Comparison of ENCODE assay signal across 30 cellular contexts in genomic region chr16:1561836-1562235, GRCh38.
"Had no signal": no experiment of that assay in that cellular context is flagged by ENCODE, and none has a peak within 500 bp of the region (broad histone marks: within the 10 kb centered on the region; RNA-seq: fewer than 3 reads in every experiment).

No MANE protein-coding gene starts in this region.

- H3K36me3 ChIP-seq: breast epithelium, uterus had no signal

- H3K9ac ChIP-seq: parathyroid adenoma had no signal

- H3K27ac ChIP-seq: breast epithelium, gastrocnemius medialis, parathyroid adenoma, psoas muscle, uterus had no signal

- H3K27me3 Mint-ChIP-seq: activated CD4-positive, alpha-beta T cell treated with anti-CD3 and anti-CD28 coated beads for 36 hours; central memory CD8-positive, alpha-beta T cell; naive B cell; stimulated activated memory B cell treated with anti-CD40 and anti-IgM and Interleukin-4, amounts not matched to agents 10 μg/mL and 1 μg/mL and 100 μg/mL, for 72 hours; stimulated activated naive CD8-positive, alpha-beta T cell treated with anti-CD3 and anti-CD28 coated beads, Interleukin-15, amount 100 ng/mL, for 72 hours; type B pancreatic cell had no signal

- H3K79me2 ChIP-seq: parathyroid adenoma had no signal

- DNase-seq: activated CD4-positive, alpha-beta T cell treated with anti-CD3 and anti-CD28 coated beads for 36 hours; activated CD4-positive, CD25-positive, alpha-beta regulatory T cell; activated CD8-positive, alpha-beta memory T cell treated with anti-CD3 and anti-CD28 coated beads for 24 hours; activated gamma-delta T cell; amygdala; effector CD8-positive, alpha-beta T cell; erythroblast; gastrocnemius medialis; glutamatergic neuron; hippocampal formation; left colon; naive B cell; psoas muscle; stimulated activated CD4-positive, alpha-beta T cell treated with anti-CD3 and anti-CD28 coated beads, Interleukin-1b, Interleukin-23, amount 100 ng/mL, for 48 hours; stimulated activated CD4-positive, alpha-beta T cell treated with anti-CD3 and anti-CD28 coated beads, Interleukin-4, amount 100 ng/mL, for 4 hours; stimulated activated CD8-positive, alpha-beta memory T cell treated with anti-CD3 and anti-CD28 coated beads, Interleukin-4, amount 100 ng/mL, for 48 hours; stimulated activated naive CD8-positive, alpha-beta T cell treated with anti-CD3 and anti-CD28 coated beads, Interleukin-15, amount 100 ng/mL, for 72 hours; substantia nigra; uterus had no signal

- H3K9me3 ChIP-seq: breast epithelium, gastrocnemius medialis, psoas muscle, uterus had no signal

- H3K36me3 Mint-ChIP-seq: naive B cell had no signal

- H3K4me2 ChIP-seq: smooth muscle cell had no signal

- H2AFZ ChIP-seq: parathyroid adenoma had no signal

- H3K4me3 Mint-ChIP-seq: activated CD4-positive, alpha-beta T cell treated with anti-CD3 and anti-CD28 coated beads for 36 hours; central memory CD8-positive, alpha-beta T cell; mesothelial cell of epicardium; naive B cell; neural crest cell; stimulated activated memory B cell treated with anti-CD40 and anti-IgM and Interleukin-4, amounts not matched to agents 10 μg/mL and 1 μg/mL and 100 μg/mL, for 72 hours; stimulated activated naive CD8-positive, alpha-beta T cell treated with anti-CD3 and anti-CD28 coated beads, Interleukin-15, amount 100 ng/mL, for 72 hours; T-helper 2 cell treated with Interferon-gamma antibody and Interleukin-4, amounts not matched to agents 5 μg/mL and 100 μg/mL, for 36 hours; type B pancreatic cell had no signal

- H3K27ac Mint-ChIP-seq: activated CD4-positive, alpha-beta T cell treated with anti-CD3 and anti-CD28 coated beads for 36 hours; mesothelial cell of epicardium; naive B cell; stimulated activated memory B cell treated with anti-CD40 and anti-IgM and Interleukin-4, amounts not matched to agents 10 μg/mL and 1 μg/mL and 100 μg/mL, for 72 hours; T-helper 2 cell treated with Interferon-gamma antibody and Interleukin-4, amounts not matched to agents 5 μg/mL and 100 μg/mL, for 36 hours; type B pancreatic cell had no signal

- H3K27me3 ChIP-seq: breast epithelium, gastrocnemius medialis, uterus had no signal

- FAIRE-seq: colon, keratinocyte had no signal

- H3K9me3 Mint-ChIP-seq: central memory CD8-positive, alpha-beta T cell; mesothelial cell of epicardium; naive B cell; neural crest cell; stimulated activated memory B cell treated with anti-CD40 and anti-IgM and Interleukin-4, amounts not matched to agents 10 μg/mL and 1 μg/mL and 100 μg/mL, for 72 hours; stimulated activated naive CD8-positive, alpha-beta T cell treated with anti-CD3 and anti-CD28 coated beads, Interleukin-15, amount 100 ng/mL, for 72 hours; T-helper 2 cell treated with Interferon-gamma antibody and Interleukin-4, amounts not matched to agents 5 μg/mL and 100 μg/mL, for 36 hours; type B pancreatic cell had no signal

- H3K4me1 Mint-ChIP-seq: mesothelial cell of epicardium; neural crest cell; stimulated activated memory B cell treated with anti-CD40 and anti-IgM and Interleukin-4, amounts not matched to agents 10 μg/mL and 1 μg/mL and 100 μg/mL, for 72 hours had no signal

- ATAC-seq: activated CD4-positive, alpha-beta T cell treated with anti-CD3 and anti-CD28 coated beads for 36 hours; gastrocnemius medialis; left colon; psoas muscle; stimulated activated memory B cell treated with anti-CD40 and anti-IgM and Interleukin-4, amounts not matched to agents 10 μg/mL and 1 μg/mL and 100 μg/mL, for 72 hours; stimulated activated naive CD8-positive, alpha-beta T cell treated with anti-CD3 and anti-CD28 coated beads, Interleukin-15, amount 100 ng/mL, for 72 hours had no signal

- H3K4me3 ChIP-seq: breast epithelium, gastrocnemius medialis, psoas muscle, smooth muscle cell, uterus had no signal

- H3K4me1 ChIP-seq: breast epithelium, parathyroid adenoma, psoas muscle, uterus had no signal
